1 cellular context compared by ENCODE assay signal in the genomic region with DNA sequence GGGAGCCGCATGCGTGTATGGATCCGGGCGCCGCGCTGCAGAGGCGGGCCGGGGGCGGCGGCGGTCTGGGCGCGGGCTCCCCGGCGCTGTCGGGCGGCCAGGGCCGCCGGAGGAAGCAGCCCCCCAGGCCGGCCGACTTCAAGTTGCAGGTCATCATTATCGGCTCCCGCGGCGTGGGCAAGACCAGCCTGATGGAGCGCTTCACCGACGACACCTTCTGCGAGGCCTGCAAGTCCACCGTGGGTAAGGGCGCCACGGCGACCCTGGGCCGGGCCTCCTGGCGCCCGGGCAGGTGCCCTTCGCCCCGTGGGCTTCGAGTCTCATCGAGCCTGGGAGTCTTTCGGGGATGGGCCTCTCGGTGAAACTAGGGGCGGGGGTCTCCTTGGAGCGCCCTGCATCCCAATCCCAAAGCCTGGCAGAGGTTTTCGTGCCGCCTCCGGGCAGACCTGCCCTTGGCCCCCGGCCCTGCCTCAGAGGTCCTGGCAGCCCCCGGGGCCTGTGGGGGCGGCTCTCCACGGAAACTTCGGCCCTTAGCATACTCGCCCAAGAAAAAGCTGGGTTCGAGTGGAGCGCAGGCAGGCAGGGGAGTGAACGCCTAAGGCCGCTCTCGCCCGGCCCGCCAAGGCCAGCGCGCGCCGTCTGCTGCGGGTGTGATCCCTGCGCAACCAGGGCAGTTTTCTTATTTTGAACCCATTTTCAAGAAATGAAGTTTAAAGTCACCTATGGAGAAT.
A peak's percentile ranks its signal among the peaks of the same experiment; 100 is the strongest.
TF ChIP-seq lines count a peak whose summit lies in the region.

No MANE protein-coding gene starts in this region.

TF ChIP-seq in HepG2, 621 proteins besides CTCF, POLR2A, EP300 and RAD21 (continued from another document and continues in another):
- TF ChIP-seq AHDC1 (CRISPR knock-in tag; IDR thresholded peaks at IDR 0.05; ENCODE audit: borderline replicate concordance): 0 out of 2 replicates have a peak, but pooled peaks have one; percentile 18
- 0 out of 2 replicates have a peak, but pooled peaks have one; percentile 15 for TF ChIP-seq KMT2B (CRISPR knock-in tag; IDR thresholded peaks at IDR 0.05)
- peak; percentile 56 for TF ChIP-seq ZNF501 (CRISPR knock-in tag; IDR thresholded peaks at IDR 0.05)
- TF ChIP-seq HMGXB4 (CRISPR knock-in tag; IDR thresholded peaks at IDR 0.05; ENCODE audit: borderline replicate concordance in 1 of 2, low read depth in 1 of 2): peak in 1 of 2 experiments; percentile 52; a peak in 1 of 4 replicates
- TF ChIP-seq ASH2L (IDR thresholded peaks at IDR 0.05; ENCODE audit: insufficient read length, low read depth, low read length): peak; percentile 38
- no peak for TF ChIP-seq ZNF770 (CRISPR knock-in tag; IDR thresholded peaks at IDR 0.05)
- TF ChIP-seq CCAR2 (optimal IDR thresholded peaks at IDR 0.05; ENCODE audit: low read depth, low read length): no peak
- peak; percentile 32; the same call in 1 of the 2 replicates for TF ChIP-seq ARID4A (CRISPR knock-in tag; IDR thresholded peaks at IDR 0.05; ENCODE audit: borderline replicate concordance)
- TF ChIP-seq EZH2 (conservative IDR thresholded peaks at IDR 0.05; ENCODE audit: low read depth, low read length): no peak
- TF ChIP-seq, protein P1, sequence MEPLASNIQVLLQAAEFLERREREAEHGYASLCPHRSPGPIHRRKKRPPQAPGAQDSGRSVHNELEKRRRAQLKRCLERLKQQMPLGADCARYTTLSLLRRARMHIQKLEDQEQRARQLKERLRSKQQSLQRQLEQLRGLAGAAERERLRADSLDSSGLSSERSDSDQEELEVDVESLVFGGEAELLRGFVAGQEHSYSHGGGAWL (CRISPR knock-in tag; IDR thresholded peaks at IDR 0.05): 0 out of 2 replicates have a peak, but pooled peaks have one; percentile 26
- TF ChIP-seq KLF16 (CRISPR knock-in tag; IDR thresholded peaks at IDR 0.05): no peak
- TF ChIP-seq, protein P2, sequence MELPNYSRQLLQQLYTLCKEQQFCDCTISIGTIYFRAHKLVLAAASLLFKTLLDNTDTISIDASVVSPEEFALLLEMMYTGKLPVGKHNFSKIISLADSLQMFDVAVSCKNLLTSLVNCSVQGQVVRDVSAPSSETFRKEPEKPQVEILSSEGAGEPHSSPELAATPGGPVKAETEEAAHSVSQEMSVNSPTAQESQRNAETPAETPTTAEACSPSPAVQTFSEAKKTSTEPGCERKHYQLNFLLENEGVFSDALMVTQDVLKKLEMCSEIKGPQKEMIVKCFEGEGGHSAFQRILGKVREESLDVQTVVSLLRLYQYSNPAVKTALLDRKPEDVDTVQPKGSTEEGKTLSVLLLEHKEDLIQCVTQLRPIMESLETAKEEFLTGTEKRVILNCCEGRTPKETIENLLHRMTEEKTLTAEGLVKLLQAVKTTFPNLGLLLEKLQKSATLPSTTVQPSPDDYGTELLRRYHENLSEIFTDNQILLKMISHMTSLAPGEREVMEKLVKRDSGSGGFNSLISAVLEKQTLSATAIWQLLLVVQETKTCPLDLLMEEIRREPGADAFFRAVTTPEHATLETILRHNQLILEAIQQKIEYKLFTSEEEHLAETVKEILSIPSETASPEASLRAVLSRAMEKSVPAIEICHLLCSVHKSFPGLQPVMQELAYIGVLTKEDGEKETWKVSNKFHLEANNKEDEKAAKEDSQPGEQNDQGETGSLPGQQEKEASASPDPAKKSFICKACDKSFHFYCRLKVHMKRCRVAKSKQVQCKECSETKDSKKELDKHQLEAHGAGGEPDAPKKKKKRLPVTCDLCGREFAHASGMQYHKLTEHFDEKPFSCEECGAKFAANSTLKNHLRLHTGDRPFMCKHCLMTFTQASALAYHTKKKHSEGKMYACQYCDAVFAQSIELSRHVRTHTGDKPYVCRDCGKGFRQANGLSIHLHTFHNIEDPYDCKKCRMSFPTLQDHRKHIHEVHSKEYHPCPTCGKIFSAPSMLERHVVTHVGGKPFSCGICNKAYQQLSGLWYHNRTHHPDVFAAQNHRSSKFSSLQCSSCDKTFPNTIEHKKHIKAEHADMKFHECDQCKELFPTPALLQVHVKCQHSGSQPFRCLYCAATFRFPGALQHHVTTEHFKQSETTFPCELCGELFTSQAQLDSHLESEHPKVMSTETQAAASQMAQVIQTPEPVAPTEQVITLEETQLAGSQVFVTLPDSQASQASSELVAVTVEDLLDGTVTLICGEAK (IDR thresholded peaks at IDR 0.05): no peak
- TF ChIP-seq, protein P2 (CRISPR knock-in tag; IDR thresholded peaks at IDR 0.05): peak; percentile 37; the same call in 1 of the 2 replicates
- peak; percentile 39; the same call in 1 of the 2 replicates for TF ChIP-seq GABPB1 (CRISPR knock-in tag; IDR thresholded peaks at IDR 0.05)
- peak; percentile 49 for TF ChIP-seq ZFY (CRISPR knock-in tag; IDR thresholded peaks at IDR 0.05)
- TF ChIP-seq ZNF777 (CRISPR knock-in tag; IDR thresholded peaks at IDR 0.05): peak; percentile 26; the same call in 1 of the 2 replicates
- 0 out of 2 replicates have a peak, but pooled peaks have one; percentile 40 for TF ChIP-seq RXRA (CRISPR knock-in tag; IDR thresholded peaks at IDR 0.05)
- no peak for TF ChIP-seq ZNF451 (CRISPR knock-in tag; IDR thresholded peaks at IDR 0.05)
